Comparison of ENCODE assay signal across 1 cellular context in genomic region chr19:44728178-44728577, GRCh38.
TF ChIP-seq lines count a peak whose summit lies in the region.

No MANE protein-coding gene starts in this region.

TF ChIP-seq in GM12878, 131 proteins besides CTCF, POLR2A, EP300 and RAD21:
- TF ChIP-seq MLLT1 (IDR thresholded peaks at IDR 0.05) (0 out of 2 replicates have a peak, but pooled peaks have one; percentile 34), IKZF2 (IDR thresholded peaks at IDR 0.05) (0 out of 4 replicates have a peak, but pooled peaks of 1 of the 2 experiments have one; percentile 21), KDM1A (IDR thresholded peaks at IDR 0.05; ENCODE audit: borderline replicate concordance) (no peak), ASH2L (IDR thresholded peaks at IDR 0.05; ENCODE audit: borderline replicate concordance, low read depth) (no peak)
